In genomic region chr7:150420987-150421674, GRCh38 we compare ENCODE assay signal across 1 cellular context.
TF ChIP-seq lines count a peak whose summit lies in the region.

No MANE protein-coding gene starts in this region.

TF ChIP-seq in HepG2, 621 proteins besides CTCF, POLR2A, EP300 and RAD21 (continued from another document and continues in another):
- TF ChIP-seq, protein P1, sequence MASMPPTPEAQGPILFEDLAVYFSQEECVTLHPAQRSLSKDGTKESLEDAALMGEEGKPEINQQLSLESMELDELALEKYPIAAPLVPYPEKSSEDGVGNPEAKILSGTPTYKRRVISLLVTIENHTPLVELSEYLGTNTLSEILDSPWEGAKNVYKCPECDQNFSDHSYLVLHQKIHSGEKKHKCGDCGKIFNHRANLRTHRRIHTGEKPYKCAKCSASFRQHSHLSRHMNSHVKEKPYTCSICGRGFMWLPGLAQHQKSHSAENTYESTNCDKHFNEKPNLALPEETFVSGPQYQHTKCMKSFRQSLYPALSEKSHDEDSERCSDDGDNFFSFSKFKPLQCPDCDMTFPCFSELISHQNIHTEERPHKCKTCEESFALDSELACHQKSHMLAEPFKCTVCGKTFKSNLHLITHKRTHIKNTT (CRISPR knock-in tag; IDR thresholded peaks at IDR 0.05), result no peak
- TF ChIP-seq BHLHE40 (IDR thresholded peaks at IDR 0.05; ENCODE audit: low read length) (no peak), NR3C1 (CRISPR knock-in tag; IDR thresholded peaks at IDR 0.05) (no peak), ZNF547 (CRISPR knock-in tag; IDR thresholded peaks at IDR 0.05) (no peak), ONECUT2 (CRISPR knock-in tag; IDR thresholded peaks at IDR 0.05) (no peak), HMG20B (CRISPR knock-in tag; conservative IDR thresholded peaks at IDR 0.05) (0 out of 2 replicates have a peak, but pooled peaks have one; percentile 32), ZNF30 (CRISPR knock-in tag; IDR thresholded peaks at IDR 0.05) (no peak), KLF6 (CRISPR knock-in tag; IDR thresholded peaks at IDR 0.05) (no peak), TEAD2 (CRISPR knock-in tag; IDR thresholded peaks at IDR 0.05) (no peak), ZNF205 (CRISPR knock-in tag; IDR thresholded peaks at IDR 0.05) (no peak), RARA (CRISPR knock-in tag; IDR thresholded peaks at IDR 0.05) (peak; percentile 34; the same call in 1 of the 2 replicates), ZNF572 (CRISPR knock-in tag; IDR thresholded peaks at IDR 0.05) (no peak), SKI (IDR thresholded peaks at IDR 0.05; ENCODE audit: partially characterized antibody) (no peak), CREB3 (CRISPR knock-in tag; IDR thresholded peaks at IDR 0.05) (no peak), ZBTB8A (CRISPR knock-in tag; IDR thresholded peaks at IDR 0.05; ENCODE audit: borderline replicate concordance, low read depth) (no peak), ZBTB7B (CRISPR knock-in tag; IDR thresholded peaks at IDR 0.05) (peak; percentile 39; the same call in 1 of the 2 replicates), HCFC1 (IDR thresholded peaks at IDR 0.05; ENCODE audit: low read depth, low read length) (no peak), KDM6A (CRISPR knock-in tag; IDR thresholded peaks at IDR 0.05; ENCODE audit: low read depth) (no peak), NR2F6 (IDR thresholded peaks at IDR 0.05) (no peak), NR2F6 (CRISPR knock-in tag; IDR thresholded peaks at IDR 0.05) (peak; percentile 30; the same call in 1 of the 2 replicates), ZIK1 (CRISPR knock-in tag; IDR thresholded peaks at IDR 0.05; ENCODE audit: borderline replicate concordance, low read depth) (no peak), ZNF510 (CRISPR knock-in tag; IDR thresholded peaks at IDR 0.05; ENCODE audit: low read depth) (no peak), ZC3H13 (CRISPR knock-in tag; IDR thresholded peaks at IDR 0.05) (no peak), ZNF354B (CRISPR knock-in tag; IDR thresholded peaks at IDR 0.05) (no peak), SSRP1 (CRISPR knock-in tag; IDR thresholded peaks at IDR 0.05) (0 out of 2 replicates have a peak, but pooled peaks have one; percentile 51), STAT5B (CRISPR knock-in tag; IDR thresholded peaks at IDR 0.05) (0 out of 2 replicates have a peak, but pooled peaks have one; percentile 59), NFIC (IDR thresholded peaks at IDR 0.05; ENCODE audit: low read length) (no peak), SRF (IDR thresholded peaks at IDR 0.05; ENCODE audit: low read depth, low read length) (no peak), PHF20 (CRISPR knock-in tag; IDR thresholded peaks at IDR 0.05) (no peak), PREB (CRISPR knock-in tag; IDR thresholded peaks at IDR 0.05) (no peak), KLF12 (CRISPR knock-in tag; IDR thresholded peaks at IDR 0.05; ENCODE audit: borderline replicate concordance) (no peak), ZNF10 (CRISPR knock-in tag; IDR thresholded peaks at IDR 0.05; ENCODE audit: borderline replicate concordance, low read depth) (no peak), ZNF282 (IDR thresholded peaks at IDR 0.05; ENCODE audit: partially characterized antibody) (no peak), ZNF607 (CRISPR knock-in tag; IDR thresholded peaks at IDR 0.05; ENCODE audit: borderline replicate concordance) (no peak), SOX13 (IDR thresholded peaks at IDR 0.05) (no peak), SOX13 (CRISPR knock-in tag; conservative IDR thresholded peaks at IDR 0.05 in 1 of 2, IDR thresholded peaks at IDR 0.05 in 1 of 2) (peak in 1 of 2 experiments; percentile 23; a peak in 1 of 4 replicates), ATF3 (CRISPR knock-in tag; IDR thresholded peaks at IDR 0.05) (no peak), THYN1 (CRISPR knock-in tag; IDR thresholded peaks at IDR 0.05; ENCODE audit: borderline replicate concordance, low read depth) (no peak), ZNF136 (CRISPR knock-in tag; IDR thresholded peaks at IDR 0.05; ENCODE audit: low read depth) (peak; percentile 91; the same call in 1 of the 2 replicates), GTF2F1 (IDR thresholded peaks at IDR 0.05; ENCODE audit: low read length) (no peak), THAP11 (CRISPR knock-in tag; IDR thresholded peaks at IDR 0.05) (no peak), PATZ1 (CRISPR knock-in tag; IDR thresholded peaks at IDR 0.05) (no peak; the same call in 1 of the 2 replicates), ZNF296 (CRISPR knock-in tag; conservative IDR thresholded peaks at IDR 0.05) (no peak), ARNT (IDR thresholded peaks at IDR 0.05) (no peak), ZNF614 (CRISPR knock-in tag; IDR thresholded peaks at IDR 0.05; ENCODE audit: borderline replicate concordance) (peak; percentile 57; the same call in 1 of the 2 replicates), ZFX (CRISPR knock-in tag; IDR thresholded peaks at IDR 0.05; ENCODE audit: low read depth) (no peak), KDM3A (CRISPR knock-in tag; IDR thresholded peaks at IDR 0.05; ENCODE audit: low read depth) (no peak), ZNF761 (CRISPR knock-in tag; conservative IDR thresholded peaks at IDR 0.05) (no peak), SUZ12 (IDR thresholded peaks at IDR 0.05; ENCODE audit: low read depth, low read length) (no peak), CENPX (CRISPR knock-in tag; IDR thresholded peaks at IDR 0.05) (no peak), ZNF292 (CRISPR knock-in tag; IDR thresholded peaks at IDR 0.05; ENCODE audit: borderline replicate concordance, low read depth) (no peak), RFXAP (CRISPR knock-in tag; IDR thresholded peaks at IDR 0.05; ENCODE audit: borderline replicate concordance) (no peak), ZNF883 (CRISPR knock-in tag; IDR thresholded peaks at IDR 0.05; ENCODE audit: not compliant biosample characterization) (no peak), SNAPC4 (CRISPR knock-in tag; IDR thresholded peaks at IDR 0.05) (no peak), ZNF143 (CRISPR knock-in tag; IDR thresholded peaks at IDR 0.05) (no peak), BCL6 (CRISPR knock-in tag; IDR thresholded peaks at IDR 0.05) (peak; percentile 21; the same call in 1 of the 2 replicates), MTA1 (CRISPR knock-in tag; IDR thresholded peaks at IDR 0.05; ENCODE audit: borderline replicate concordance) (no peak), ZNF615 (CRISPR knock-in tag; IDR thresholded peaks at IDR 0.05; ENCODE audit: borderline replicate concordance) (no peak), TCF7L2 (IDR thresholded peaks at IDR 0.05; ENCODE audit: low read depth, low read length) (no peak), PRPF4 (IDR thresholded peaks at IDR 0.05; ENCODE audit: low read depth, low read length, poor library complexity, severe bottlenecking) (no peak), ZNF576 (CRISPR knock-in tag; IDR thresholded peaks at IDR 0.05) (no peak), WIZ (CRISPR knock-in tag; IDR thresholded peaks at IDR 0.05) (no peak), ZNF317 (CRISPR knock-in tag; IDR thresholded peaks at IDR 0.05) (no peak)
- TF ChIP-seq, protein P2, sequence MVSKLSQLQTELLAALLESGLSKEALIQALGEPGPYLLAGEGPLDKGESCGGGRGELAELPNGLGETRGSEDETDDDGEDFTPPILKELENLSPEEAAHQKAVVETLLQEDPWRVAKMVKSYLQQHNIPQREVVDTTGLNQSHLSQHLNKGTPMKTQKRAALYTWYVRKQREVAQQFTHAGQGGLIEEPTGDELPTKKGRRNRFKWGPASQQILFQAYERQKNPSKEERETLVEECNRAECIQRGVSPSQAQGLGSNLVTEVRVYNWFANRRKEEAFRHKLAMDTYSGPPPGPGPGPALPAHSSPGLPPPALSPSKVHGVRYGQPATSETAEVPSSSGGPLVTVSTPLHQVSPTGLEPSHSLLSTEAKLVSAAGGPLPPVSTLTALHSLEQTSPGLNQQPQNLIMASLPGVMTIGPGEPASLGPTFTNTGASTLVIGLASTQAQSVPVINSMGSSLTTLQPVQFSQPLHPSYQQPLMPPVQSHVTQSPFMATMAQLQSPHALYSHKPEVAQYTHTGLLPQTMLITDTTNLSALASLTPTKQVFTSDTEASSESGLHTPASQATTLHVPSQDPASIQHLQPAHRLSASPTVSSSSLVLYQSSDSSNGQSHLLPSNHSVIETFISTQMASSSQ (IDR thresholded peaks at IDR 0.05; ENCODE audit: low read depth), result no peak
- TF ChIP-seq, protein P2 (CRISPR knock-in tag; IDR thresholded peaks at IDR 0.05; ENCODE audit: borderline replicate concordance), result no peak
